ENCODE assay signal across 32 cellular contexts in genomic region chr16:24883714-24884151, GRCh38. TPM values are rescaled to one million over a fixed set of nuclear protein-coding genes. Genes with fewer than 3 reads are reported as not detected.
DNase-seq lines count a peak whose midpoint lies in the region; ATAC-seq, FAIRE-seq and TF ChIP-seq lines count a peak whose summit lies in the region.
"Had no signal": no experiment of that assay in that cellular context is flagged by ENCODE, and none has a peak within 500 bp of the region (broad histone marks: within the 10 kb centered on the region; RNA-seq: fewer than 3 reads in every experiment).

No MANE protein-coding gene starts in this region.

- no peaks in the 10 kb centered on the region for H3K36me3 ChIP-seq in OCI-LY7 (ENCODE audit: insufficient read depth, low read length)
- H3K36me3 ChIP-seq in K562 (ENCODE audit: control insufficient read depth, insufficient read depth, low read length): no peaks in the 10 kb centered on the region
- H3K36me3 ChIP-seq in spleen: no peaks in the 10 kb centered on the region
- H3K36me3 ChIP-seq in CD8-positive, alpha-beta memory T cell (ENCODE audit: insufficient read depth, low read length): no peaks in the 10 kb centered on the region
- H3K36me3 ChIP-seq: breast epithelium, gastroesophageal sphincter, ovary, upper lobe of left lung had no signal

- H3K27ac ChIP-seq in OCI-LY7 (ENCODE audit: low read depth, low read length, poor library complexity, severe bottlenecking) (no peak overlapping the region), K562 (ENCODE audit: extremely low read depth, low read depth, low read length) (no peak overlapping the region), spleen (no peak overlapping the region)
- H3K27ac ChIP-seq in CD8-positive, alpha-beta memory T cell (ENCODE audit: low read depth, low read length): no peak overlapping the region
- H3K27ac ChIP-seq: 22Rv1, breast epithelium, gastroesophageal sphincter, hepatocyte, ovary, upper lobe of left lung had no signal

- no TSS peak for BruUV-seq in OCI-LY7 (replicated peaks; lab: Mats Ljungman, UMichigan)
- BruUV-seq in K562 (replicated peaks; lab: Mats Ljungman, UMichigan): no TSS peak

- no peak overlapping the region for H3K9ac ChIP-seq in K562 (ENCODE audit: insufficient read depth in 1 of 2, low read depth in 2 of 2, low read length in 2 of 2)

- H3K79me2 ChIP-seq in OCI-LY7 (ENCODE audit: insufficient read depth, low read depth, low read length) (no peaks in the 10 kb centered on the region), K562 (ENCODE audit: control insufficient read depth, insufficient read depth, low read length) (no peaks in the 10 kb centered on the region)
- H3K79me2 ChIP-seq: hepatocyte had no signal

- peaks cover 0 to 8% (median 0%) of the 10 kb centered on the region in 3 donors for H3K36me3 Mint-ChIP-seq in CD8-positive, alpha-beta memory T cell
- H3K36me3 Mint-ChIP-seq: CD14-positive monocyte had no signal

- intact Hi-C loops in OCI-LY7 (cut with micrococcal nuclease; ENCODE audit: unreplicated experiment) (no loop called here), K562 (cut with micrococcal nuclease) (no loop called here), spleen (cut with DNase I; ENCODE audit: low total_unique reads) (no loop called here)

- CTCF ChIA-PET in OCI-LY7 (lab: Charles Lee; ENCODE audit: unreplicated experiment): no interaction called here
- CTCF ChIA-PET in K562 (lab: Yijun Ruan, JAX; ENCODE audit: low intra/inter-chr PET ratio): no interaction called here
- CTCF ChIA-PET in CD8-positive, alpha-beta memory T cell (lab: Charles Lee): no interaction called here

- DNase-seq in DMS 273 (lab: John Stamatoyannopoulos, UW; ENCODE audit: unreplicated experiment) (peak; percentile 13), DMS 273 treated with DMSO at 0.1 percent for 48 hours (lab: John Stamatoyannopoulos, UW) (no peak), OCI-LY7 (ENCODE audit: low spot score) (peak; percentile 12), K562 (ENCODE audit: extremely low read depth in 1 of 4, low spot score in 3 of 4) (peak; percentile 44 to 61 (median 56)), spleen (peak; percentile 16)
- no peak for DNase-seq in CD8-positive, alpha-beta memory T cell
- DNase-seq: activated CD4-positive, alpha-beta T cell treated with anti-CD3 and anti-CD28 coated beads, Interleukin-2, amount 50 U/mL, for 1 hour; activated effector memory CD4-positive, alpha-beta T cell treated with Interleukin-2 at 50 U/mL for 16 hours; activated T-cell treated with anti-CD3 and anti-CD28 coated beads, Interleukin-2, amount 50 U/mL, for 1 hour; Calu3; DND-41; H7; immature natural killer cell; NCI-H1092 treated with DMSO at 0.1 percent for 48 hours; NCI-H187; NCI-H524; ovary; SHP77 treated with DMSO at 0.1 percent for 48 hours; stimulated activated naive B cell treated with anti-CD40 and anti-IgM and Interleukin-4, amounts not matched to agents 10 μg/mL and 1 μg/mL and 100 μg/mL, for 72 hours; T1000; upper lobe of left lung had no signal

- H3K27ac Mint-ChIP-seq in CD8-positive, alpha-beta memory T cell: no peak overlapping the region
- H3K27ac Mint-ChIP-seq: activated naive CD8-positive, alpha-beta T cell; CD14-positive monocyte; immature natural killer cell; nephron; stimulated activated naive B cell treated with anti-CD40 and anti-IgM and Interleukin-4, amounts not matched to agents 10 μg/mL and 1 μg/mL and 100 μg/mL, for 72 hours had no signal

- no peaks in the 10 kb centered on the region for H4K20me1 ChIP-seq in OCI-LY7 (ENCODE audit: insufficient read depth, low read length)
- no peaks in the 10 kb centered on the region for H4K20me1 ChIP-seq in K562 (replicated peaks; ENCODE audit: control insufficient read depth, insufficient read depth, low read length)

- no peaks in the 10 kb centered on the region for H3K9me1 ChIP-seq in K562 (ENCODE audit: control insufficient read depth, insufficient read depth, low read length)

- in situ Hi-C loops in K562 (cut with MboI): no loop called here

- ATAC-seq in K562: peak; percentile 84
- no peak for ATAC-seq in GM18520 (IDR thresholded peaks at IDR 0.05; ENCODE audit: unreplicated experiment)
- no peak for ATAC-seq in GM18502 (IDR thresholded peaks at IDR 0.05; ENCODE audit: poor library complexity, unreplicated experiment)
- ATAC-seq: gastroesophageal sphincter; stimulated activated naive B cell treated with anti-CD40 and anti-IgM and Interleukin-4, amounts not matched to agents 10 μg/mL and 1 μg/mL and 100 μg/mL, for 72 hours had no signal

- H3K27me3 Mint-ChIP-seq in CD8-positive, alpha-beta memory T cell: peaks cover 4 to 12% of the 10 kb centered on the region in 2 donors
- H3K27me3 Mint-ChIP-seq: activated naive CD8-positive, alpha-beta T cell; stimulated activated naive B cell treated with anti-CD40 and anti-IgM and Interleukin-4, amounts not matched to agents 10 μg/mL and 1 μg/mL and 100 μg/mL, for 72 hours had no signal

- POLR2A ChIA-PET in OCI-LY7 (lab: Charles Lee): no interaction called here
- POLR2A ChIA-PET in K562 (lab: Yijun Ruan, JAX): interaction anchor here (1.1 kb wide), 1 partner anchor 10 kb away, joined by 3 read pairs; no protein-coding TSS in a partner anchor
- POLR2A ChIA-PET in CD8-positive, alpha-beta memory T cell (lab: Charles Lee): no interaction called here

- H3K9me3 ChIP-seq in OCI-LY7 (ENCODE audit: low read length) (0 out of 2 replicates have a peak, but pooled peaks cover 5% of the 10 kb centered on the region), K562 (replicated peaks; ENCODE audit: control insufficient read depth, insufficient read depth, low read depth, low read length) (no peaks in the 10 kb centered on the region), spleen (peaks cover 0 to 16% (median 5%) of the 10 kb centered on the region in 8 donors)
- no peaks in the 10 kb centered on the region for H3K9me3 ChIP-seq in CD8-positive, alpha-beta memory T cell (ENCODE audit: low read length)
- H3K9me3 ChIP-seq: ovary, upper lobe of left lung had no signal

- H3K27me3 ChIP-seq in K562 (ENCODE audit: control insufficient read depth in 2 of 2, insufficient read depth in 2 of 2, low read length in 2 of 2) (no peaks in the 10 kb centered on the region), spleen (replicated peaks in 1 of 7) (no peaks in the 10 kb centered on the region)
- no peaks in the 10 kb centered on the region for H3K27me3 ChIP-seq in CD8-positive, alpha-beta memory T cell (ENCODE audit: insufficient read depth, low read length, poor library complexity, severe bottlenecking)
- H3K27me3 ChIP-seq: breast epithelium, hepatocyte, ovary, upper lobe of left lung had no signal

- no peak for TF ChIP-seq RAD21 in K562 (CRISPR knock-in tag; conservative IDR thresholded peaks at IDR 0.05 in 1 of 2, IDR thresholded peaks at IDR 0.05 in 1 of 2)

- H2AFZ ChIP-seq in OCI-LY7 (ENCODE audit: low read length) (no peak overlapping the region), K562 (ENCODE audit: low read depth, low read length) (peak overlapping the region; percentile 85)
- H2AFZ ChIP-seq: hepatocyte had no signal

- FAIRE-seq in K562 (lab: Jason Lieb, UNC): peak; percentile 79

- no peaks in the 10 kb centered on the region for H3K4me1 Mint-ChIP-seq in CD8-positive, alpha-beta memory T cell
- H3K4me1 Mint-ChIP-seq: CD14-positive monocyte; immature natural killer cell; nephron; stimulated activated naive B cell treated with anti-CD40 and anti-IgM and Interleukin-4, amounts not matched to agents 10 μg/mL and 1 μg/mL and 100 μg/mL, for 72 hours had no signal

- no peak for TF ChIP-seq CTCF in OCI-LY7 (conservative IDR thresholded peaks at IDR 0.05; ENCODE audit: low read length)
- no peak for TF ChIP-seq CTCF in K562 (IDR thresholded peaks at IDR 0.05 in 2 of 3, conservative IDR thresholded peaks at IDR 0.05 in 1 of 3; ENCODE audit: insufficient read depth in 2 of 3, low read depth in 1 of 3, low read length in 3 of 3)
- no peak for TF ChIP-seq CTCF in spleen (IDR thresholded peaks at IDR 0.05 in 8 of 11, conservative IDR thresholded peaks at IDR 0.05 in 3 of 11)

- H3K4me3 Mint-ChIP-seq in CD8-positive, alpha-beta memory T cell: no peak overlapping the region
- H3K4me3 Mint-ChIP-seq: activated naive CD8-positive, alpha-beta T cell; CD14-positive monocyte; immature natural killer cell; nephron; stimulated activated naive B cell treated with anti-CD40 and anti-IgM and Interleukin-4, amounts not matched to agents 10 μg/mL and 1 μg/mL and 100 μg/mL, for 72 hours had no signal

- no peak for TF ChIP-seq EP300 in K562 (IDR thresholded peaks at IDR 0.05; ENCODE audit: low read length)

- peaks cover 0 to 7% (median 3%) of the 10 kb centered on the region in 5 donors for H3K9me3 Mint-ChIP-seq in CD8-positive, alpha-beta memory T cell

- no peaks in the 10 kb centered on the region for H3K9me2 ChIP-seq in OCI-LY7 (ENCODE audit: insufficient read depth, low read length)

- no peak overlapping the region for H3K4me2 ChIP-seq in OCI-LY7 (ENCODE audit: low read length)
- H3K4me2 ChIP-seq in K562 (ENCODE audit: insufficient read depth, low read length): peak overlapping the region; percentile 55; the same call in 1 of the 2 replicates
- H3K4me2 ChIP-seq: hepatocyte had no signal

- TF ChIP-seq POLR2A in K562 (conservative IDR thresholded peaks at IDR 0.05) (no peak), spleen (IDR thresholded peaks at IDR 0.05) (no peak)

- WGBS in K562 (ENCODE audit: insufficient coverage, low coverage, missing lambda C conversion rate): 30% methylated on average over 12 of the region's 12 CpGs
- 71 to 83% (median 75%) methylated on average over 11 to 12 of the region's 12 CpGs for WGBS in spleen, 5 donors

- no peak overlapping the region for H3K4me3 ChIP-seq in OCI-LY7 (ENCODE audit: low read depth, low read length, poor library complexity, severe bottlenecking)
- no peak overlapping the region for H3K4me3 ChIP-seq in K562
- no peak overlapping the region for H3K4me3 ChIP-seq in spleen
- H3K4me3 ChIP-seq in CD8-positive, alpha-beta memory T cell (ENCODE audit: low read length): no peak overlapping the region
- H3K4me3 ChIP-seq: breast epithelium, gastroesophageal sphincter, hepatocyte, ovary, upper lobe of left lung had no signal

- H3K4me1 ChIP-seq in OCI-LY7 (ENCODE audit: insufficient read depth, low read length, poor library complexity, severe bottlenecking): no peaks in the 10 kb centered on the region
- no peaks in the 10 kb centered on the region; a peak in 1 of 5 replicates for H3K4me1 ChIP-seq in K562 (replicated peaks in 1 of 2; ENCODE audit: control insufficient read depth in 2 of 2, insufficient read depth in 2 of 2, low read length in 2 of 2)
- no peaks in the 10 kb centered on the region for H3K4me1 ChIP-seq in spleen
- H3K4me1 ChIP-seq in CD8-positive, alpha-beta memory T cell (ENCODE audit: insufficient read depth, low read length): no peaks in the 10 kb centered on the region
- H3K4me1 ChIP-seq: breast epithelium, gastroesophageal sphincter, upper lobe of left lung had no signal

RNA-seq across cellular contexts. Expression of gene SLC5A11, which starts 38.0 kb away (rescaled TPM):
- total RNA-seq in OCI-LY7 (2014; rRNA removed; shearing (Covaris generic)): 0.51 and 1.0 TPM in 2 replicates
- total RNA-seq in OCI-LY7 (2022) (0.61 and 1.0 TPM in 2 replicates), K562 (2014; rRNA removed) (0.14 TPM in 1 of 2 replicates, not detected in the other), K562 (2014; rRNA removed; fragmentation: Illumina TruSeq; extraction: Trizol) (0.07 TPM in 1 of 2 replicates, not detected in the other), K562 (2015; rRNA removed; fragmentation: Illumina TruSeq; extraction: Trizol) (0.11 TPM in 1 of 2 replicates, not detected in the other), K562 (2021) (0.09 TPM in 1 of 2 replicates, not detected in the other), spleen (1 to 10 TPM in 2 of 7 donors, under 1 TPM in 2, not detected in 3; 0.46 to 1.9 (median 1.2) TPM)
- not detected in 2 replicates for total RNA-seq in K562 (2011; cell fraction: chromatin; rRNA removed; ENCODE audit: low replicate concordance)
- total RNA-seq in K562 (2011; cell fraction: nucleolus; rRNA removed): not detected in 2 replicates
- total RNA-seq in K562 (2011; cell fraction: nucleoplasm; rRNA removed): not detected in 2 replicates
- polyA plus RNA-seq in K562 (2011; rRNA removed) (not detected in 2 replicates), K562 (2014; fragmentation: Illumina TruSeq; extraction: Trizol) (0.15 TPM in 1 of 2 replicates, not detected in the other), K562 (2014; fragmentation: Nextera tagmentation; extraction: Ambion mirVana) (under 1 TPM; 0.04 to 0.25 TPM), K562 (2014; rRNA removed) (0.18 TPM in 1 of 2 replicates, not detected in the other), spleen (under 1 TPM; 0.14 to 0.28 (median 0.22) TPM)
- polyA plus RNA-seq in K562 (2011; cell fraction: cytosol; rRNA removed): 0.04 TPM in 1 of 2 replicates, not detected in the other
- polyA plus RNA-seq in K562 (2011; cell fraction: nucleus; rRNA removed): 0.13 and 0.17 TPM in 2 replicates
- 0.07 and 0.08 TPM in 2 replicates for polyA plus RNA-seq in K562 (2012)
- polyA minus RNA-seq in K562 (2011; rRNA and poly(A)+ RNA removed): not detected in 2 replicates
- not detected in 2 replicates for polyA minus RNA-seq in K562 (2011; cell fraction: cytosol; rRNA and poly(A)+ RNA removed)
- not detected in 2 replicates for polyA minus RNA-seq in K562 (2011; cell fraction: nucleus; rRNA and poly(A)+ RNA removed)
- total RNA-seq in CD8-positive, alpha-beta memory T cell: under 1 TPM; 0.15 to 0.20 TPM
- polyA plus RNA-seq in CD8-positive, alpha-beta memory T cell: not detected
- total RNA-seq: Calu3, H7, skeletal muscle tissue had no signal
- polyA plus RNA-seq: CD14-positive monocyte, fibroblast of lung, immature natural killer cell had no signal

Comparison
In these comparisons a context has a peak if more than half of its experiments do, and no peak if none do; other contexts are left out.
1. DNase-seq: peak in DMS 273 (single experiment), OCI-LY7 (single experiment), K562 (4 of 4) and spleen (single experiment); none in DMS 273 treated with DMSO at 0.1 percent for 48 hours (single experiment) and CD8-positive, alpha-beta memory T cell (0 of 5).